Comparison of ENCODE assay signal across 8 cellular contexts in genomic region chr12:132591107-132591935, GRCh38. TPM values are rescaled to one million over a fixed set of nuclear protein-coding genes. Genes with fewer than 3 reads are reported as not detected.
"Had no signal": no experiment of that assay in that cellular context is flagged by ENCODE, and none has a peak within 500 bp of the region (broad histone marks: within the 10 kb centered on the region; RNA-seq: fewer than 3 reads in every experiment).

No MANE protein-coding gene starts in this region.

- ATAC-seq: GM23338, HCT116, K562 had no signal

- DNase-seq: H7, IMR-90 had no signal

- H3K36me3 ChIP-seq: HAP-1 had no signal

- H3K9me3 ChIP-seq: HAP-1 had no signal

- H2AFZ ChIP-seq: GM23338 had no signal

- H3K4me3 ChIP-seq: GM23338, HAP-1, K562 had no signal

- H3K4me2 ChIP-seq: GM23338 had no signal

RNA-seq across cellular contexts. Expression of gene LRCOL1, which starts 19.1 kb away (rescaled TPM):
- total RNA-seq: H4, H7, HT-29, IMR-90, K562 had no signal
- polyA plus RNA-seq: GM23338, K562 had no signal

RNA-seq across cellular contexts. Expression of gene P2RX2, which starts 27.3 kb away (rescaled TPM):
- total RNA-seq: H4, HT-29, IMR-90, K562 had no signal
- polyA plus RNA-seq: IMR-90, K562 had no signal
